ENCODE assay signal across 24 cellular contexts in genomic region chr1:218666263-218666662, GRCh38.
"Had no signal": no experiment of that assay in that cellular context is flagged by ENCODE, and none has a peak within 500 bp of the region (broad histone marks: within the 10 kb centered on the region; RNA-seq: fewer than 3 reads in every experiment).

No MANE protein-coding gene starts in this region.

- ATAC-seq: activated CD8-positive, alpha-beta T cell treated with anti-CD3 and anti-CD28 coated beads for 36 hours; activated naive CD8-positive, alpha-beta T cell treated with anti-CD3 and anti-CD28 coated beads, Interleukin-2, amount 50 U/mL, for 24 hours; activated T-cell treated with anti-CD3 and anti-CD28 coated beads, Interleukin-2, amount 50 U/mL, for 4 hours; activated T-helper 17 cell treated with anti-CD3 and anti-CD28 coated beads, Interleukin-2, amount 50 U/mL, for 72 hours; gastroesophageal sphincter; pancreas; right cardiac atrium; T-cell had no signal

- DNase-seq: activated B cell treated with CpG ODN at 0.5 μM for 24 hours; activated CD4-positive, alpha-beta T cell treated with anti-CD3 and anti-CD28 coated beads, Interleukin-2, amount 50 U/mL, for 1 hour; activated CD8-positive, alpha-beta T cell treated with anti-CD3 and anti-CD28 coated beads for 36 hours; activated naive CD8-positive, alpha-beta T cell treated with anti-CD3 and anti-CD28 coated beads, Interleukin-2, amount 50 U/mL, for 24 hours; activated T-cell treated with anti-CD3 and anti-CD28 coated beads, Interleukin-2, amount 50 U/mL, for 4 hours; cerebellar nuclear complex; colonic mucosa; effector memory CD4-positive, alpha-beta T cell; head of caudate nucleus; kidney glomerular epithelial cell; left ventricle myocardium inferior; naive B cell; pancreas; right cardiac atrium; spleen; stimulated activated naive CD4-positive, alpha-beta T cell treated with Interleukin-2 at 50 U/mL for 16 hours; T-cell; transverse colon had no signal

- FAIRE-seq: pancreas, urothelium cell line had no signal

- H3K27me3 Mint-ChIP-seq: activated B cell treated with CpG ODN at 0.5 μM for 24 hours; activated CD8-positive, alpha-beta T cell treated with anti-CD3 and anti-CD28 coated beads for 36 hours; activated naive CD4-positive, alpha-beta T cell treated with anti-CD3 and anti-CD28 coated beads, Interleukin-2, amount 50 U/mL, for 24 hours; activated naive CD8-positive, alpha-beta T cell treated with anti-CD3 and anti-CD28 coated beads, Interleukin-2, amount 50 U/mL, for 24 hours; activated T-helper 17 cell treated with anti-CD3 and anti-CD28 coated beads, Interleukin-2, amount 50 U/mL, for 72 hours; naive B cell; T-cell had no signal

- H3K4me3 Mint-ChIP-seq: activated B cell treated with CpG ODN at 0.5 μM for 24 hours; activated CD8-positive, alpha-beta T cell treated with anti-CD3 and anti-CD28 coated beads for 36 hours; activated naive CD4-positive, alpha-beta T cell treated with anti-CD3 and anti-CD28 coated beads, Interleukin-2, amount 50 U/mL, for 24 hours; activated naive CD8-positive, alpha-beta T cell treated with anti-CD3 and anti-CD28 coated beads, Interleukin-2, amount 50 U/mL, for 24 hours; activated T-cell treated with anti-CD3 and anti-CD28 coated beads, Interleukin-2, amount 50 U/mL, for 4 hours; activated T-helper 17 cell treated with anti-CD3 and anti-CD28 coated beads, Interleukin-2, amount 50 U/mL, for 72 hours; mesothelial cell of epicardium; T-cell had no signal

- H3K36me3 ChIP-seq: cardiac muscle cell, colonic mucosa, gastroesophageal sphincter, left ventricle myocardium inferior, pancreas, spleen, transverse colon had no signal

- H3K27me3 ChIP-seq: cardiac muscle cell, colonic mucosa, gastroesophageal sphincter, pancreas, spleen, transverse colon had no signal

- H3K9me3 ChIP-seq: colonic mucosa, gastroesophageal sphincter, pancreas, transverse colon had no signal

- H3K4me1 ChIP-seq: colonic mucosa, pancreas, spleen, transverse colon had no signal

- H3K4me3 ChIP-seq: cardiac muscle cell, colonic mucosa, gastroesophageal sphincter, left ventricle myocardium inferior, pancreas, spleen, transverse colon had no signal

- H3K4me1 Mint-ChIP-seq: activated B cell treated with CpG ODN at 0.5 μM for 24 hours; activated naive CD4-positive, alpha-beta T cell treated with anti-CD3 and anti-CD28 coated beads, Interleukin-2, amount 50 U/mL, for 24 hours; activated naive CD8-positive, alpha-beta T cell treated with anti-CD3 and anti-CD28 coated beads, Interleukin-2, amount 50 U/mL, for 24 hours; activated T-helper 17 cell treated with anti-CD3 and anti-CD28 coated beads, Interleukin-2, amount 50 U/mL, for 72 hours; naive B cell; T-cell had no signal

- H3K36me3 Mint-ChIP-seq: activated naive CD4-positive, alpha-beta T cell treated with anti-CD3 and anti-CD28 coated beads, Interleukin-2, amount 50 U/mL, for 24 hours; T-cell had no signal

- H3K27ac Mint-ChIP-seq: activated B cell treated with CpG ODN at 0.5 μM for 24 hours; activated CD8-positive, alpha-beta T cell treated with anti-CD3 and anti-CD28 coated beads for 36 hours; activated naive CD4-positive, alpha-beta T cell treated with anti-CD3 and anti-CD28 coated beads, Interleukin-2, amount 50 U/mL, for 24 hours; activated naive CD8-positive, alpha-beta T cell treated with anti-CD3 and anti-CD28 coated beads, Interleukin-2, amount 50 U/mL, for 24 hours; activated T-helper 17 cell treated with anti-CD3 and anti-CD28 coated beads, Interleukin-2, amount 50 U/mL, for 72 hours; mesothelial cell of epicardium; naive B cell; T-cell had no signal

- H3K9me3 Mint-ChIP-seq: activated naive CD4-positive, alpha-beta T cell treated with anti-CD3 and anti-CD28 coated beads, Interleukin-2, amount 50 U/mL, for 24 hours had no signal

- H3K27ac ChIP-seq: cardiac muscle cell, colonic mucosa, left ventricle myocardium inferior, pancreas, spleen, transverse colon had no signal
